Comparison of ENCODE assay signal across 13 cellular contexts in the genomic region with DNA sequence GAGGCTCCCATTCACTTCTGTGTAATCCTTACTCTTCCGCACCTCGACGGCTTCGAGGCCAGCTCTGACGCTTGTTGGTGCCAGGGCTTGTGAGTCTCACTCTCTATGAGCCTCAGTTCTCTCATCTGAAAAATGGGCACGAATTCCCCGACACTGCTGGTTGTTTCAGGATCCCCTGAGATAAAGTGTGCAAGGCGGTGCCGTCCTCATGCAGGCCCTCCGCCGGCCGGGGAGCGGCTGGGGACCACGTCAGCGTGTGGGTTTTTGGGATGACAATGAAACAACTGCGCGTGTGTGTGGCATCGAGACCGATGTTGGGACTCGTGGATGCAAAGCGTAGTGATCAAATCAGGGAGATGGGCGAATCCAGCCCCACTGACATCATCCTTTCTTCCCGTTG.
DNase-seq lines count a peak whose midpoint lies in the region; ATAC-seq, FAIRE-seq and TF ChIP-seq lines count a peak whose summit lies in the region.
"Had no signal": no experiment of that assay in that cellular context is flagged by ENCODE, and none has a peak within 500 bp of the region (broad histone marks: within the 10 kb centered on the region; RNA-seq: fewer than 3 reads in every experiment).

No MANE protein-coding gene starts in this region.

- H3K56ac ChIP-seq in H1 (replicated peaks; ENCODE audit: insufficient read length, low read depth, low read length) = no peak overlapping the region

- TF ChIP-seq RAD21 in H1 (IDR thresholded peaks at IDR 0.05 in 1 of 2, conservative IDR thresholded peaks at IDR 0.05 in 1 of 2; ENCODE audit: low read depth in 2 of 2, low read length in 2 of 2) = no peak

- H3K36me3 ChIP-seq in BLaER1 = no peaks in the 10 kb centered on the region
- H3K36me3 ChIP-seq in CD4-positive, CD25-positive, alpha-beta regulatory T cell (ENCODE audit: control insufficient read depth, insufficient read depth, low read length) = no peaks in the 10 kb centered on the region
- no peaks in the 10 kb centered on the region for H3K36me3 ChIP-seq in H1 (ENCODE audit: control insufficient read depth in 2 of 4, insufficient read depth in 4 of 4, low read length in 3 of 4)
- H3K36me3 ChIP-seq: thoracic aorta had no signal

- H3K9me3 Mint-ChIP-seq in CD4-positive, CD25-positive, alpha-beta regulatory T cell = peaks cover 0 to 1% (median 0%) of the 10 kb centered on the region in 7 donors
- H3K9me3 Mint-ChIP-seq in naive thymus-derived CD8-positive, alpha-beta T cell = no peaks in the 10 kb centered on the region

- no peak for TF ChIP-seq POLR2A in H1 (IDR thresholded peaks at IDR 0.05; ENCODE audit: control extremely low read depth in 1 of 2, low read depth in 2 of 2, low read length in 2 of 2)

- no peak for FAIRE-seq in H1 (lab: Jason Lieb, UNC)

- no peak overlapping the region for H3K18ac ChIP-seq in H1 (ENCODE audit: extremely low read depth, low read length)

- ATAC-seq in CD4-positive, CD25-positive, alpha-beta regulatory T cell (ENCODE audit: low read depth in 2 of 2) = no peak
- no peak for ATAC-seq in naive thymus-derived CD8-positive, alpha-beta T cell
- ATAC-seq in HG03045 (IDR thresholded peaks at IDR 0.05; ENCODE audit: unreplicated experiment) = no peak

- H3K9me3 ChIP-seq in BLaER1 (no peaks in the 10 kb centered on the region), H1 (ENCODE audit: insufficient read depth in 2 of 2, low read depth in 1 of 2, low read length in 1 of 2) (no peaks in the 10 kb centered on the region)
- H3K9me3 ChIP-seq in CD4-positive, CD25-positive, alpha-beta regulatory T cell (ENCODE audit: control insufficient read depth in 2 of 2, low read length in 2 of 2) = no peaks in the 10 kb centered on the region
- H3K9me3 ChIP-seq: thoracic aorta had no signal

- peaks cover 10% of the 10 kb centered on the region for H3K27me3 Mint-ChIP-seq in CD4-positive, CD25-positive, alpha-beta regulatory T cell
- peaks cover 0 to 7% (median 0%) of the 10 kb centered on the region in 5 donors for H3K27me3 Mint-ChIP-seq in naive thymus-derived CD8-positive, alpha-beta T cell

- no peak overlapping the region for H3K23ac ChIP-seq in H1 (ENCODE audit: insufficient read length)

- H3K4me2 ChIP-seq in BLaER1 (peak overlapping the region; percentile 88), H1 (ENCODE audit: insufficient read depth in 1 of 2, low read depth in 2 of 2, low read length in 2 of 2) (no peak overlapping the region)

- H3K79me1 ChIP-seq in H1 (ENCODE audit: low read depth, low read length) = no peaks in the 10 kb centered on the region

- H3K4me3 Mint-ChIP-seq in CD4-positive, CD25-positive, alpha-beta regulatory T cell = peak overlapping the region; percentile 47 to 75 (median 59)
- H3K4me3 Mint-ChIP-seq in naive thymus-derived CD8-positive, alpha-beta T cell = peak overlapping the region in 9 of 10 donors; percentile 55 to 89 (median 80)

- no peak overlapping the region for H2AK5ac ChIP-seq in H1 (ENCODE audit: low read depth, low read length)

- H3K14ac ChIP-seq in H1 (ENCODE audit: insufficient read length) = no peak overlapping the region

- H4K20me1 ChIP-seq in BLaER1 (no peaks in the 10 kb centered on the region), H1 (replicated peaks in 1 of 2; ENCODE audit: control insufficient read depth in 1 of 2, insufficient read depth in 2 of 2, low read length in 2 of 2) (no peaks in the 10 kb centered on the region)

- H2BK5ac ChIP-seq in H1 (ENCODE audit: low read depth, low read length) = no peak overlapping the region

- H2BK12ac ChIP-seq in H1 (ENCODE audit: low read depth, low read length) = no peak overlapping the region

- H3K27ac ChIP-seq in BLaER1 = peak overlapping the region; percentile 14; the same call in 1 of the 2 replicates
- no peak overlapping the region for H3K27ac ChIP-seq in CD4-positive, CD25-positive, alpha-beta regulatory T cell (ENCODE audit: insufficient read depth, low read length, poor library complexity, severe bottlenecking)
- H3K27ac ChIP-seq in H1 (ENCODE audit: low read depth, low read length) = 0 out of 2 replicates have a peak overlapping the region, but pooled peaks have one; percentile 1
- H3K27ac ChIP-seq: thoracic aorta had no signal

- TF ChIP-seq EP300 in H1 (IDR thresholded peaks at IDR 0.05; ENCODE audit: borderline replicate concordance in 1 of 2, low read depth in 2 of 2, low read length in 2 of 2) = no peak

- no peaks in the 10 kb centered on the region; the same call in 1 of the 2 replicates for H3K23me2 ChIP-seq in H1 (ENCODE audit: low read depth, low read length)

- H4K8ac ChIP-seq in H1 (ENCODE audit: extremely low read depth, insufficient read depth, low read length) = no peak overlapping the region

- H3K27ac Mint-ChIP-seq in CD4-positive, CD25-positive, alpha-beta regulatory T cell = peak overlapping the region; percentile 69 to 86 (median 72)
- H3K27ac Mint-ChIP-seq in naive thymus-derived CD8-positive, alpha-beta T cell = peak overlapping the region in 9 of 10 donors; percentile 56 to 93 (median 79)

- no peak for TF ChIP-seq CTCF in H1 (IDR thresholded peaks at IDR 0.05; ENCODE audit: control extremely low read depth in 1 of 3, insufficient read depth in 1 of 3, low read depth in 1 of 3, low read length in 3 of 3)

- H2BK120ac ChIP-seq in H1 (replicated peaks; ENCODE audit: low read depth, low read length) = no peak overlapping the region

- no peak overlapping the region for H3K9ac ChIP-seq in BLaER1
- no peak overlapping the region for H3K9ac ChIP-seq in H1 (replicated peaks in 1 of 4; ENCODE audit: extremely low read depth in 1 of 4, low read depth in 3 of 4, low read length in 3 of 4)

- H3K27me3 ChIP-seq in BLaER1 = no peaks in the 10 kb centered on the region
- no peaks in the 10 kb centered on the region for H3K27me3 ChIP-seq in CD4-positive, CD25-positive, alpha-beta regulatory T cell (ENCODE audit: control insufficient read depth, insufficient read depth, low read length)
- no peaks in the 10 kb centered on the region for H3K27me3 ChIP-seq in H1 (replicated peaks in 1 of 4; ENCODE audit: control insufficient read depth in 3 of 4, extremely low read depth in 1 of 4, insufficient read depth in 3 of 4, low read length in 3 of 4)

- H3K4ac ChIP-seq in H1 (replicated peaks; ENCODE audit: insufficient read length, low read depth, low read length) = no peak overlapping the region

- H4K5ac ChIP-seq in H1 (ENCODE audit: insufficient read length, low read depth, low read length) = no peak overlapping the region

- WGBS in H1 (ENCODE audit: extremely low coverage in 1 of 2, insufficient coverage in 1 of 2, insufficient read length in 1 of 2, insufficient replicate concordance in 2 of 2, low coverage in 1 of 2, low lambda C conversion rate in 2 of 2, missing lambda C conversion rate in 1 of 2), 2 experiments = 88% methylated on average over 23 of the region's 23 CpGs; no CpG with 5 or more reads in 1 of the 2 experiments

- peak overlapping the region; percentile 17; the same call in 1 of the 2 replicates for H2BK20ac ChIP-seq in H1 (ENCODE audit: low read length)

- no peak overlapping the region for H3K4me3 ChIP-seq in BLaER1
- peak overlapping the region; percentile 68 for H3K4me3 ChIP-seq in CD4-positive, CD25-positive, alpha-beta regulatory T cell (ENCODE audit: low read depth, low read length)
- no peak overlapping the region for H3K4me3 ChIP-seq in H1 (ENCODE audit: extremely low read depth in 1 of 4, insufficient read depth in 2 of 4, low read depth in 3 of 4, low read length in 4 of 4)

- H2BK15ac ChIP-seq in H1 (ENCODE audit: low read length) = no peak overlapping the region

- CTCF ChIA-PET in H1 (lab: Charles Lee; ENCODE audit: partially characterized antibody) = interaction anchor here (0.7 to 1.5 kb wide), 4 partner anchors 15 to 148 kb away, joined by 3 to 4 read pairs (median 3); no protein-coding TSS in a partner anchor

- no peak overlapping the region for H2AFZ ChIP-seq in H1 (ENCODE audit: low read length)

- no peak overlapping the region for H4K91ac ChIP-seq in H1 (replicated peaks; ENCODE audit: insufficient read length, low read length)

- no peaks in the 10 kb centered on the region for H3K79me2 ChIP-seq in H1 (ENCODE audit: control insufficient read depth in 1 of 2, insufficient read depth in 2 of 2, low read length in 2 of 2)

- no peak for DNase-seq in CD4-positive, CD25-positive, alpha-beta regulatory T cell
- DNase-seq in H1 (ENCODE audit: low read depth in 1 of 2, low spot score in 2 of 2) (no peak), SW480 (ENCODE audit: low spot score) (no peak), cortex of kidney (lab: John Stamatoyannopoulos, UW) (no peak)
- DNase-seq in naive thymus-derived CD8-positive, alpha-beta T cell = peak in 1 of 10 donors; percentile 35
- DNase-seq: activated CD8-positive, alpha-beta memory T cell treated with anti-CD3 and anti-CD28 coated beads, Interleukin-2, amount 50 U/mL, for 48 hours; activated naive CD4-positive, alpha-beta T cell treated with anti-CD3 and anti-CD28 coated beads, Interleukin-2, amount 50 U/mL, for 16 hours; islet precursor cell; NCI-H146; stimulated activated CD4-positive, alpha-beta T cell treated with anti-CD3 and anti-CD28 coated beads, Interleukin-4, amount 100 ng/mL, for 24 hours had no signal

- no peaks in the 10 kb centered on the region for H3K36me3 Mint-ChIP-seq in CD4-positive, CD25-positive, alpha-beta regulatory T cell
- H3K36me3 Mint-ChIP-seq in naive thymus-derived CD8-positive, alpha-beta T cell = no peaks in the 10 kb centered on the region

- peaks cover 100% of the 10 kb centered on the region for H3K4me1 ChIP-seq in BLaER1
- peaks cover 48% of the 10 kb centered on the region for H3K4me1 ChIP-seq in CD4-positive, CD25-positive, alpha-beta regulatory T cell (ENCODE audit: control insufficient read depth, insufficient read depth, low read length, poor library complexity, severe bottlenecking)
- H3K4me1 ChIP-seq in H1 (replicated peaks in 1 of 4; ENCODE audit: control insufficient read depth in 3 of 4, insufficient read depth in 4 of 4, low read length in 3 of 4) = no peaks in the 10 kb centered on the region; a peak in 2 of 7 replicates

- H3K4me1 Mint-ChIP-seq in CD4-positive, CD25-positive, alpha-beta regulatory T cell = peaks cover 9 to 60% (median 44%) of the 10 kb centered on the region in 4 donors
- peaks cover 45 to 63% (median 61%) of the 10 kb centered on the region in 4 donors for H3K4me1 Mint-ChIP-seq in naive thymus-derived CD8-positive, alpha-beta T cell

- POLR2A ChIA-PET in H1 (lab: Charles Lee; ENCODE audit: partially characterized antibody) = no interaction called here
- POLR2A ChIA-PET in naive thymus-derived CD8-positive, alpha-beta T cell (lab: Charles Lee) = interaction anchor here (0.7 to 5.2 kb wide), 4 partner anchors 11 to 55 kb away, joined by 3 to 79 read pairs (median 3); no protein-coding TSS in a partner anchor

TF ChIP-seq in H1, 55 proteins besides CTCF, POLR2A, EP300 and RAD21:
- TF ChIP-seq KDM1A (IDR thresholded peaks at IDR 0.05; ENCODE audit: borderline replicate concordance, low read length) = peak; percentile 92
- TF ChIP-seq SP2 (IDR thresholded peaks at IDR 0.05; ENCODE audit: low read length) = no peak
- TF ChIP-seq TEAD4 (IDR thresholded peaks at IDR 0.05; ENCODE audit: low read depth, low read length) = no peak
- no peak for TF ChIP-seq CBX5 (IDR thresholded peaks at IDR 0.05; ENCODE audit: low read depth, low read length)
- no peak for TF ChIP-seq GTF2F1 (IDR thresholded peaks at IDR 0.05; ENCODE audit: borderline replicate concordance, low read depth, low read length)
